In the genomic region with DNA sequence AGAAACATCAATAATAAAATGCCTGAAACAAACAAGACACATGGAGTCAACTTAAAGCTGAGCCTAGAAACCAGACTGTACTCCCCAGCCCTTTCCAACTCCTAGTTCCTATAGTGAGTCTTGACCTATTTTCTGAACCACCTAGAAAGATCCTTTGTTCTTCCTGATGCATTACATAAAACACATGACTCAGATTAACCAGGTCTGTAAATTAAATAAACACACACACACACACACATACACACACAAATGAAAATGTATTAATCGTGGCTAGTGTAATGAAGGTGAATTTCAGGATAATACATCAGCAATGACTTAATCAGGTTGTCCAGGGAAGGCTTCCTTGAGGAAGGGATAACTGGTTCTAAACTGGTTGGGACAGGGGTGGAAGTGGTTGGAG, we compare ENCODE assay signal across 1 cellular context.
A peak's percentile ranks its signal among the peaks of the same experiment; 100 is the strongest.
TF ChIP-seq lines count a peak whose summit lies in the region.

No MANE protein-coding gene starts in this region.

TF ChIP-seq in HCT116, 20 proteins besides CTCF, POLR2A, EP300 and RAD21:
- TF ChIP-seq JUND (IDR thresholded peaks at IDR 0.05): peak; percentile 41
- peak; percentile 28; the same call in 1 of the 2 replicates for TF ChIP-seq SP1 (IDR thresholded peaks at IDR 0.05; ENCODE audit: low read depth)
- TF ChIP-seq CBX3 (IDR thresholded peaks at IDR 0.05; ENCODE audit: low read depth): peak; percentile 47; the same call in 1 of the 2 replicates
- TF ChIP-seq, protein P1, sequence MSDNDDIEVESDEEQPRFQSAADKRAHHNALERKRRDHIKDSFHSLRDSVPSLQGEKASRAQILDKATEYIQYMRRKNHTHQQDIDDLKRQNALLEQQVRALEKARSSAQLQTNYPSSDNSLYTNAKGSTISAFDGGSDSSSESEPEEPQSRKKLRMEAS (IDR thresholded peaks at IDR 0.05): peak; percentile 15; the same call in 1 of the 2 replicates
- TF ChIP-seq FOSL1 (IDR thresholded peaks at IDR 0.05; ENCODE audit: low read depth): peak; percentile 34; the same call in 1 of the 2 replicates
- no peak for TF ChIP-seq SIN3A (IDR thresholded peaks at IDR 0.05; ENCODE audit: low read depth)
